ENCODE assay signal across 2 cellular contexts in the genomic region with DNA sequence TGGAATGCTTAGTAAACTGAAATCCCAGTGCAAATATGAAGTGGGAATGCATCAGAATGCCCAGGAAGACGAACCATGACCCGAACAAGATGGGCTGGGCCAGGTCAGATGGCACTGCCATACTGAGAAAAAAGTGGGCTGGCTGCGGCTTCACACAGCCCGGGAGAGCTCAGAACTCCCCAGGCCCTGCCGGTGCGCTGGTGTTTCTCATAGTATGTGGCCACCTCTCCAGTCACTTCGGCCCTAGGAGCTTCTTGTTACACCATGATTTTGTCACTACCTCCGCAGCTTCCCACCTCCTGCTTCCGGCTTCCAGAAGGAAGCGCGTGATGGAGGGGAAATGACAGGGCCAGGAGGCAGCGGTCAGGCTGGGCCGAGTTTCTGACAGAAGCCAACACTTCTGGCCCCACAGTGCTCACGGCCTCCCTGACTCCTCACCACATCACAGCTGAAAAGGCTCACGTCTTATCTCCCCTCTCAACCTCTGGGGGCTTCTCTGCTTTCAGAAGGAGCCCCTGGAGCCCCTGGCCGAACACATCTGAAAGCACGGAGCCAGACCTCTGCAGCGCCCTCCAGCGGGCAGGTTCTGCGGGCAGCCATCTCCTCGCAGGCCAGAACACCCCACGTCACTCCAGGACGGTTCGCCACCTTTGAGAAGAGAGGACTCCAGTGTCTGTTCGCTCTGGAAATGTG.
TF ChIP-seq lines count a peak whose summit lies in the region.

No MANE protein-coding gene starts in this region.

TF ChIP-seq in SK-N-SH, 30 proteins besides CTCF, POLR2A, EP300 and RAD21:
- TF ChIP-seq NRF1 (IDR thresholded peaks at IDR 0.05; ENCODE audit: low read depth, low read length) (no peak), FOXM1 (IDR thresholded peaks at IDR 0.05; ENCODE audit: low read depth) (no peak)

TF ChIP-seq in SK-N-SH treated with all-trans-retinoic acid at 6 μM for 48 hours, 23 proteins besides CTCF, POLR2A, EP300 and RAD21:
- TF ChIP-seq, protein P1, sequence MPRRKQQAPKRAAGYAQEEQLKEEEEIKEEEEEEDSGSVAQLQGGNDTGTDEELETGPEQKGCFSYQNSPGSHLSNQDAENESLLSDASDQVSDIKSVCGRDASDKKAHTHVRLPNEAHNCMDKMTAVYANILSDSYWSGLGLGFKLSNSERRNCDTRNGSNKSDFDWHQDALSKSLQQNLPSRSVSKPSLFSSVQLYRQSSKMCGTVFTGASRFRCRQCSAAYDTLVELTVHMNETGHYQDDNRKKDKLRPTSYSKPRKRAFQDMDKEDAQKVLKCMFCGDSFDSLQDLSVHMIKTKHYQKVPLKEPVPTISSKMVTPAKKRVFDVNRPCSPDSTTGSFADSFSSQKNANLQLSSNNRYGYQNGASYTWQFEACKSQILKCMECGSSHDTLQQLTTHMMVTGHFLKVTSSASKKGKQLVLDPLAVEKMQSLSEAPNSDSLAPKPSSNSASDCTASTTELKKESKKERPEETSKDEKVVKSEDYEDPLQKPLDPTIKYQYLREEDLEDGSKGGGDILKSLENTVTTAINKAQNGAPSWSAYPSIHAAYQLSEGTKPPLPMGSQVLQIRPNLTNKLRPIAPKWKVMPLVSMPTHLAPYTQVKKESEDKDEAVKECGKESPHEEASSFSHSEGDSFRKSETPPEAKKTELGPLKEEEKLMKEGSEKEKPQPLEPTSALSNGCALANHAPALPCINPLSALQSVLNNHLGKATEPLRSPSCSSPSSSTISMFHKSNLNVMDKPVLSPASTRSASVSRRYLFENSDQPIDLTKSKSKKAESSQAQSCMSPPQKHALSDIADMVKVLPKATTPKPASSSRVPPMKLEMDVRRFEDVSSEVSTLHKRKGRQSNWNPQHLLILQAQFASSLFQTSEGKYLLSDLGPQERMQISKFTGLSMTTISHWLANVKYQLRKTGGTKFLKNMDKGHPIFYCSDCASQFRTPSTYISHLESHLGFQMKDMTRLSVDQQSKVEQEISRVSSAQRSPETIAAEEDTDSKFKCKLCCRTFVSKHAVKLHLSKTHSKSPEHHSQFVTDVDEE (CRISPR knock-in tag; IDR thresholded peaks at IDR 0.05) = no peak
- TF ChIP-seq ISL1 (CRISPR knock-in tag; IDR thresholded peaks at IDR 0.05) (no peak), ZNF70 (CRISPR knock-in tag; IDR thresholded peaks at IDR 0.05) (no peak), ZFP3 (CRISPR knock-in tag; IDR thresholded peaks at IDR 0.05) (no peak), ZFP30 (CRISPR knock-in tag; IDR thresholded peaks at IDR 0.05) (no peak), RARB (CRISPR knock-in tag; IDR thresholded peaks at IDR 0.05) (no peak), SNAI2 (CRISPR knock-in tag; IDR thresholded peaks at IDR 0.05) (no peak), ARNTL (CRISPR knock-in tag; IDR thresholded peaks at IDR 0.05; ENCODE audit: borderline replicate concordance, low read depth) (no peak), TOX (CRISPR knock-in tag; IDR thresholded peaks at IDR 0.05; ENCODE audit: borderline replicate concordance) (no peak), PPARA (CRISPR knock-in tag; IDR thresholded peaks at IDR 0.05; ENCODE audit: borderline replicate concordance) (no peak), ESRRG (CRISPR knock-in tag; IDR thresholded peaks at IDR 0.05) (no peak), CSDC2 (CRISPR knock-in tag; IDR thresholded peaks at IDR 0.05) (no peak), ZNF565 (CRISPR knock-in tag; conservative IDR thresholded peaks at IDR 0.05; ENCODE audit: low read depth) (no peak)
- TF ChIP-seq, protein P2, sequence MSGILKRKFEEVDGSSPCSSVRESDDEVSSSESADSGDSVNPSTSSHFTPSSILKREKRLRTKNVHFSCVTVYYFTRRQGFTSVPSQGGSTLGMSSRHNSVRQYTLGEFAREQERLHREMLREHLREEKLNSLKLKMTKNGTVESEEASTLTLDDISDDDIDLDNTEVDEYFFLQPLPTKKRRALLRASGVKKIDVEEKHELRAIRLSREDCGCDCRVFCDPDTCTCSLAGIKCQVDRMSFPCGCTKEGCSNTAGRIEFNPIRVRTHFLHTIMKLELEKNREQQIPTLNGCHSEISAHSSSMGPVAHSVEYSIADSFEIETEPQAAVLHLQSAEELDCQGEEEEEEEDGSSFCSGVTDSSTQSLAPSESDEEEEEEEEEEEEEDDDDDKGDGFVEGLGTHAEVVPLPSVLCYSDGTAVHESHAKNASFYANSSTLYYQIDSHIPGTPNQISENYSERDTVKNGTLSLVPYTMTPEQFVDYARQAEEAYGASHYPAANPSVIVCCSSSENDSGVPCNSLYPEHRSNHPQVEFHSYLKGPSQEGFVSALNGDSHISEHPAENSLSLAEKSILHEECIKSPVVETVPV (CRISPR knock-in tag; IDR thresholded peaks at IDR 0.05) = no peak
- TF ChIP-seq, protein P3, sequence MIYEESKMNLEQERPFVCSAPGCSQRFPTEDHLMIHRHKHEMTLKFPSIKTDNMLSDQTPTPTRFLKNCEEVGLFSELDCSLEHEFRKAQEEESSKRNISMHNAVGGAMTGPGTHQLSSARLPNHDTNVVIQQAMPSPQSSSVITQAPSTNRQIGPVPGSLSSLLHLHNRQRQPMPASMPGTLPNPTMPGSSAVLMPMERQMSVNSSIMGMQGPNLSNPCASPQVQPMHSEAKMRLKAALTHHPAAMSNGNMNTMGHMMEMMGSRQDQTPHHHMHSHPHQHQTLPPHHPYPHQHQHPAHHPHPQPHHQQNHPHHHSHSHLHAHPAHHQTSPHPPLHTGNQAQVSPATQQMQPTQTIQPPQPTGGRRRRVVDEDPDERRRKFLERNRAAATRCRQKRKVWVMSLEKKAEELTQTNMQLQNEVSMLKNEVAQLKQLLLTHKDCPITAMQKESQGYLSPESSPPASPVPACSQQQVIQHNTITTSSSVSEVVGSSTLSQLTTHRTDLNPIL (CRISPR knock-in tag; IDR thresholded peaks at IDR 0.05; ENCODE audit: low read depth) = no peak
- TF ChIP-seq, protein P4, sequence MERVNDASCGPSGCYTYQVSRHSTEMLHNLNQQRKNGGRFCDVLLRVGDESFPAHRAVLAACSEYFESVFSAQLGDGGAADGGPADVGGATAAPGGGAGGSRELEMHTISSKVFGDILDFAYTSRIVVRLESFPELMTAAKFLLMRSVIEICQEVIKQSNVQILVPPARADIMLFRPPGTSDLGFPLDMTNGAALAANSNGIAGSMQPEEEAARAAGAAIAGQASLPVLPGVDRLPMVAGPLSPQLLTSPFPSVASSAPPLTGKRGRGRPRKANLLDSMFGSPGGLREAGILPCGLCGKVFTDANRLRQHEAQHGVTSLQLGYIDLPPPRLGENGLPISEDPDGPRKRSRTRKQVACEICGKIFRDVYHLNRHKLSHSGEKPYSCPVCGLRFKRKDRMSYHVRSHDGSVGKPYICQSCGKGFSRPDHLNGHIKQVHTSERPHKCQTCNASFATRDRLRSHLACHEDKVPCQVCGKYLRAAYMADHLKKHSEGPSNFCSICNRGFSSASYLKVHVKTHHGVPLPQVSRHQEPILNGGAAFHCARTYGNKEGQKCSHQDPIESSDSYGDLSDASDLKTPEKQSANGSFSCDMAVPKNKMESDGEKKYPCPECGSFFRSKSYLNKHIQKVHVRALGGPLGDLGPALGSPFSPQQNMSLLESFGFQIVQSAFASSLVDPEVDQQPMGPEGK (CRISPR knock-in tag; IDR thresholded peaks at IDR 0.05; ENCODE audit: borderline replicate concordance) = no peak
